Comparison of ENCODE assay signal across 15 cellular contexts in genomic region chr17:65633146-65633881, GRCh38.
A peak's percentile ranks its signal among the peaks of the same experiment; 100 is the strongest.
DNase-seq lines count a peak whose midpoint lies in the region; FAIRE-seq and TF ChIP-seq lines count a peak whose summit lies in the region.
"Had no signal": no experiment of that assay in that cellular context is flagged by ENCODE, and none has a peak within 500 bp of the region (broad histone marks: within the 10 kb centered on the region; RNA-seq: fewer than 3 reads in every experiment).

No MANE protein-coding gene starts in this region.

- peak; percentile 49 for FAIRE-seq in HTR-8/SVneo (lab: Jason Lieb, UNC)
- FAIRE-seq: GM12878, GM19239 had no signal

- no peak for TF ChIP-seq POLR2A in stomach (IDR thresholded peaks at IDR 0.05)

- DNase-seq in HTR-8/SVneo (ENCODE audit: insufficient read length, low spot score) (no peak), dermis blood vessel endothelial cell (peak; percentile 64), stomach (no peak), NCI-H187 (lab: John Stamatoyannopoulos, UW) (no peak), EL (no peak), hypothalamus (lab: John Stamatoyannopoulos, UW) (no peak)
- DNase-seq: AML-193, GF-D8, KBM-7, NCI-H1930, Right ventricle myocardium superior, SW 1271 had no signal

- peak overlapping the region; percentile 10; the same call in 1 of the 2 replicates for H3K27ac ChIP-seq in C4-2B
- H3K27ac ChIP-seq in stomach, result peak overlapping the region; percentile 13 to 83 (median 67)

- H3K27me3 ChIP-seq in stomach, result no peaks in the 10 kb centered on the region

- TF ChIP-seq CTCF in C4-2B (conservative IDR thresholded peaks at IDR 0.05) (no peak), stomach (IDR thresholded peaks at IDR 0.05) (no peak)

- intact Hi-C loops in stomach (cut with DNase I; ENCODE audit: low total_unique reads), result no loop called here

- H3K36me3 ChIP-seq in stomach, result no peaks in the 10 kb centered on the region

- H3K4me1 ChIP-seq in stomach, result peaks cover 9 to 37% (median 31%) of the 10 kb centered on the region in 4 donors

- WGBS in stomach, 5 donors, result 47 to 65% (median 52%) methylated on average over 8 of the region's 8 CpGs

- no peaks in the 10 kb centered on the region for H3K9me3 ChIP-seq in stomach

- H3K4me3 ChIP-seq in stomach, result no peak overlapping the region
- H3K4me3 ChIP-seq: GM12878 had no signal

- no peak for TF ChIP-seq EP300 in stomach (IDR thresholded peaks at IDR 0.05)
